In the genomic region with DNA sequence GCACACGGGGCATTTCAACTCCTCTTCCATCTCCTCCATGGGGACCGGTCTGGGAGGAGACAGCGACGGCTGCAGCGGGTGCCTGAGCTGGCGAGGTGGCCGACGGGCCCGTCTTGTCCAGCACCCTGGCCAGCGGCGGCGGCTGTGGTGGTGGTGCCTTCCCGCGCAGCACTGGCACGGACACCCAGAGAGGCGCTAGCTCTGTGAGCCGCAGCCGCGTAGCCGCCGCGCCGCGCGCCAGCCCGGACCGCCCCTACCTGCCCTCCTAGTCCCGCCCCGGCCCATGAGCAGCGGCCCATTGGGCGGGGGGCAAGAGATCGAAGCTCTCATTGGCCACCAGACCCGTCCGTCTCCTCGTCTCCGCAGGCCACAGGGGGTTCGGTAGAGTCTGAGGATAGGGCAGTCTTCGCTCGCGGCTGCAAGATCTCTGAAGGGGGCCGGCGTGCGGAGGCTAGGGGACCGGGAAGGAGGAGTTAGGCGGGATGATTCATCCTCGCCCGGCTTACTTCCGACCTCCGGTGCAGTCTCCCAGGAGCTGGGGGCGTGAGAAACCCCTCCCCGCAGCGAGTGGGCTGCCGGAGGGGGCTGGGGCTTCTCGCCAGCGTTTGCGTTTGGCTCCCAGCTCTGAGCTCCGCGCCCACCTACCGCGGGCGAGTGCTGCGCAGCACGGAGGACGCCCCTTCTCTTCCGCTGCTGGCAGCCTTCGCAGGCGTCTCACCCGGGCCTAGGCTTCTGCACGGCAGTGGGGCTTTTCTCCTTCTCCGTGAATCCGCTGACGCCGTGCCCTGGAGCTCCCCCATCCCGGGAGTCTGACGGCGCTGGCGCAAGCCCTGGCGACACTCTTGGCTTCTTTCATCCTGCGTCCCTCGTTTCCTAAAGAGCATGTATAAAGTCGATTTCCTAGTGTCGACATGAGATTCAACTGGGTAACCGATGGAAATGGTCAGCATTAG, we compare ENCODE assay signal across 8 cellular contexts. TPM values are rescaled to one million over a fixed set of nuclear protein-coding genes. Genes with fewer than 3 reads are reported as not detected.
DNase-seq lines count a peak whose midpoint lies in the region; ATAC-seq, FAIRE-seq and TF ChIP-seq lines count a peak whose summit lies in the region.

Gene TRIM9 (minus strand): TSS at position 205 of the 953 bp plus-strand sequence. CDS start 166 bp downstream, at position 39.

- TF ChIP-seq EP300 in HepG2 (IDR thresholded peaks at IDR 0.05; ENCODE audit: low read depth in 2 of 2, low read length in 2 of 2) (no peak), HepG2 (CRISPR knock-in tag; IDR thresholded peaks at IDR 0.05; ENCODE audit: borderline replicate concordance) (no peak)

- no peaks in the 10 kb centered on the region for H3K9me3 ChIP-seq in HepG2 (ENCODE audit: low read length)

- POLR2A ChIA-PET in BJ (lab: Charles Lee): interaction anchor here (0.6 to 1.1 kb wide), 2 partner anchors 9 to 535 kb away, joined by 3 to 4 read pairs; partner anchors contain the start of gene ATL1
- POLR2A ChIA-PET in HepG2 (lab: Yijun Ruan, JAX): interaction anchor here (0.6 to 1.0 kb wide), 2 partner anchors 151 to 783 kb away, joined by 3 read pairs; partner anchors contain the start of genes DMAC2L and PYGL

- TF ChIP-seq POLR2A in HepG2 (IDR thresholded peaks at IDR 0.05; ENCODE audit: insufficient read depth in 1 of 2, low read depth in 2 of 2, low read length in 2 of 2): no peak

- H3K27me3 ChIP-seq in BJ (ENCODE audit: control insufficient read depth, insufficient read depth, low read length): peaks cover 24% of the 10 kb centered on the region
- no peaks in the 10 kb centered on the region for H3K27me3 ChIP-seq in dorsolateral prefrontal cortex
- peaks cover 0 to 12% of the 10 kb centered on the region in 2 experiments; a peak in 3 of 5 replicates for H3K27me3 ChIP-seq in HepG2 (ENCODE audit: control insufficient read depth in 1 of 2, insufficient read depth in 2 of 2, low read length in 2 of 2)

- intact Hi-C loops in dorsolateral prefrontal cortex (cut with DNase I) (loop anchor here (1.0 to 10.0 kb wide), 8 partner anchors 73 to 230 kb away; no protein-coding TSS in a partner anchor), HepG2 (cut with micrococcal nuclease; ENCODE audit: unreplicated experiment) (loop anchor here (10.0 kb wide), 1 partner anchor 140 kb away; no protein-coding TSS in a partner anchor)

- no peaks in the 10 kb centered on the region for H4K20me1 ChIP-seq in HepG2 (ENCODE audit: insufficient read depth, low read length)

- in situ Hi-C loops in HepG2 (cut with HindIII; ENCODE audit: extremely low pct_ligation_motif_present, low pct_unique_long_range_greater_than_20kb): no loop called here

- CTCF ChIA-PET in BJ (lab: Yijun Ruan, JAX) (interaction anchor here (1.1 to 1.7 kb wide), 2 partner anchors 11 to 141 kb away, joined by 3 to 4 read pairs; no protein-coding TSS in a partner anchor), HepG2 (lab: Yijun Ruan, JAX; ENCODE audit: low intra/inter-chr PET ratio, low total read pairs) (no interaction called here)

- H3K4me2 ChIP-seq in HepG2 (ENCODE audit: low read depth, low read length): peak within 1 kb of the TSS; percentile 85

- 0 out of 2 replicates have a peak, but pooled peaks have one; percentile 28 for TF ChIP-seq RAD21 in HepG2 (CRISPR knock-in tag; IDR thresholded peaks at IDR 0.05)

- 0 out of 2 replicates have a peak within 1 kb of the TSS, but pooled peaks have one; percentile 7 for H3K9ac ChIP-seq in HepG2 (ENCODE audit: insufficient read depth, low read depth, low read length)

- 19% methylated on average over 3 of the region's 83 CpGs for WGBS in HepG2 (ENCODE audit: low lambda C conversion rate)

- no peaks in the 10 kb centered on the region for H3K79me2 ChIP-seq in HepG2 (ENCODE audit: insufficient read depth, low read length)

- H3K36me3 ChIP-seq in BJ (ENCODE audit: control insufficient read depth, insufficient read depth, low read length) (no peaks in the 10 kb centered on the region), HepG2 (replicated peaks in 1 of 2; ENCODE audit: control insufficient read depth in 1 of 2, insufficient read depth in 2 of 2, low read length in 2 of 2) (no peaks in the 10 kb centered on the region)

- no peak within 1 kb of the TSS for H2AFZ ChIP-seq in HepG2 (ENCODE audit: low read length)

- H3K4me3 ChIP-seq in BJ (ENCODE audit: low read depth, low read length) (peak within 1 kb of the TSS; percentile 61), dorsolateral prefrontal cortex (peak within 1 kb of the TSS; percentile 57 to 98 (median 85)), HepG2 (replicated peaks in 1 of 3; ENCODE audit: insufficient read depth in 1 of 3, low read depth in 2 of 3, low read length in 3 of 3) (peak within 1 kb of the TSS; percentile 54 to 78 (median 63))

- no peak for TF ChIP-seq CTCF in BJ (IDR thresholded peaks at IDR 0.05; ENCODE audit: insufficient read depth, low read depth, low read length)
- peak in 28 of 56 donors; percentile 5 to 48 (median 22) for TF ChIP-seq CTCF in dorsolateral prefrontal cortex (IDR thresholded peaks at IDR 0.05 in 54 of 56, conservative IDR thresholded peaks at IDR 0.05 in 2 of 56; ENCODE audit: low read depth in 1 of 56, partially characterized antibody in 56 of 56)
- peak; percentile 12; the same call in 1 of the 2 replicates for TF ChIP-seq CTCF in HepG2 (CRISPR knock-in tag; IDR thresholded peaks at IDR 0.05)

- BruUV-seq in HepG2 (replicated peaks; lab: Mats Ljungman, UMichigan): no TSS peak

- ATAC-seq in GM19438 (IDR thresholded peaks at IDR 0.05; ENCODE audit: low read depth, unreplicated experiment) (peak; percentile 99), HG03565 (IDR thresholded peaks at IDR 0.05; ENCODE audit: unreplicated experiment) (peak; percentile 97), HepG2 (peak; percentile 98)

- H3K27ac ChIP-seq in dorsolateral prefrontal cortex (peak within 1 kb of the TSS; percentile 92 to 100 (median 99)), HepG2 (ENCODE audit: extremely low read length, insufficient read depth, low read length) (no peak within 1 kb of the TSS)

- peak; percentile 43 for FAIRE-seq in HepG2 (lab: Jason Lieb, UNC)

- H3K4me1 ChIP-seq in HepG2 (ENCODE audit: insufficient read depth, low read length): peaks cover 7% of the 10 kb centered on the region

- DNase-seq in BJ (ENCODE audit: low read depth) (peak; percentile 44), NCI-H748 (lab: John Stamatoyannopoulos, UW; ENCODE audit: unreplicated experiment) (peak; percentile 99), dorsolateral prefrontal cortex (peak; percentile 96 to 100 (median 99)), HepG2 (ENCODE audit: low spot score) (peak; percentile 81)
- DNase-seq in activated CD4-positive, alpha-beta T cell treated with anti-CD3 and anti-CD28 coated beads, Interleukin-2, amount 50 U/mL, for 48 hours: peak; percentile 92 to 94
- peak; percentile 83 for DNase-seq in stimulated activated CD4-positive, alpha-beta T cell treated with anti-CD3 and anti-CD28 coated beads, Interleukin-2, amount 100 ng/mL, for 4 hours (ENCODE audit: low read depth)

TF ChIP-seq in HepG2, 621 proteins besides CTCF, POLR2A, EP300 and RAD21 (continues in another document):
- TF ChIP-seq, protein P1, sequence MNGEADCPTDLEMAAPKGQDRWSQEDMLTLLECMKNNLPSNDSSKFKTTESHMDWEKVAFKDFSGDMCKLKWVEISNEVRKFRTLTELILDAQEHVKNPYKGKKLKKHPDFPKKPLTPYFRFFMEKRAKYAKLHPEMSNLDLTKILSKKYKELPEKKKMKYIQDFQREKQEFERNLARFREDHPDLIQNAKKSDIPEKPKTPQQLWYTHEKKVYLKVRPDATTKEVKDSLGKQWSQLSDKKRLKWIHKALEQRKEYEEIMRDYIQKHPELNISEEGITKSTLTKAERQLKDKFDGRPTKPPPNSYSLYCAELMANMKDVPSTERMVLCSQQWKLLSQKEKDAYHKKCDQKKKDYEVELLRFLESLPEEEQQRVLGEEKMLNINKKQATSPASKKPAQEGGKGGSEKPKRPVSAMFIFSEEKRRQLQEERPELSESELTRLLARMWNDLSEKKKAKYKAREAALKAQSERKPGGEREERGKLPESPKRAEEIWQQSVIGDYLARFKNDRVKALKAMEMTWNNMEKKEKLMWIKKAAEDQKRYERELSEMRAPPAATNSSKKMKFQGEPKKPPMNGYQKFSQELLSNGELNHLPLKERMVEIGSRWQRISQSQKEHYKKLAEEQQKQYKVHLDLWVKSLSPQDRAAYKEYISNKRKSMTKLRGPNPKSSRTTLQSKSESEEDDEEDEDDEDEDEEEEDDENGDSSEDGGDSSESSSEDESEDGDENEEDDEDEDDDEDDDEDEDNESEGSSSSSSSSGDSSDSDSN (CRISPR knock-in tag; IDR thresholded peaks at IDR 0.05): peak; percentile 68; the same call in 1 of the 2 replicates
- TF ChIP-seq FOXO1 (CRISPR knock-in tag; IDR thresholded peaks at IDR 0.05): no peak

RNA-seq across cellular contexts. Expression of gene TRIM9, which starts in this region (rescaled TPM):
- polyA plus RNA-seq in BJ (2011; rRNA removed) (0.02 TPM in 2 replicates), HepG2 (2011; rRNA removed) (0.07 and 0.34 TPM in 2 replicates)
- polyA minus RNA-seq in BJ (2011; rRNA and poly(A)+ RNA removed): 0.05 and 0.98 TPM in 2 replicates
- total RNA-seq in dorsolateral prefrontal cortex (100 to 1,000 TPM; 145 to 347 (median 241) TPM), HepG2 (2016; rRNA removed; fragmentation: Illumina TruSeq; extraction: Trizol) (0.04 TPM in 1 of 2 replicates, not detected in the other)
- not detected in 2 replicates for total RNA-seq in HepG2 (2016; cell fraction: cytosol; rRNA removed; fragmentation: Illumina TruSeq; extraction: Trizol; ENCODE audit: low read depth)
- 0.04 TPM in 1 of 2 replicates, not detected in the other for total RNA-seq in HepG2 (2016; cell fraction: insoluble cytoplasmic fraction; rRNA removed; fragmentation: Illumina TruSeq; extraction: Trizol)
- total RNA-seq in HepG2 (2016; cell fraction: membrane; rRNA removed; fragmentation: Illumina TruSeq; extraction: Trizol): 0.06 TPM in 1 of 2 replicates, not detected in the other
- total RNA-seq in HepG2 (2016; cell fraction: nucleus; rRNA removed; fragmentation: Illumina TruSeq; extraction: Trizol): 0.09 TPM in 1 of 2 replicates, not detected in the other
- 0.17 and 0.21 TPM in 2 replicates for polyA plus RNA-seq in HepG2 (2011; cell fraction: cytosol; rRNA removed)
- 0.21 and 0.38 TPM in 2 replicates for polyA plus RNA-seq in HepG2 (2011; cell fraction: nucleus; rRNA removed)
- 0.05 and 0.07 TPM in 2 replicates for polyA plus RNA-seq in HepG2 (2012)
- polyA plus RNA-seq in HepG2 (2016; cell fraction: cytosol; fragmentation: Illumina TruSeq; extraction: Trizol; ENCODE audit: low read depth): not detected in 2 replicates
- polyA plus RNA-seq in HepG2 (2016; cell fraction: insoluble cytoplasmic fraction; fragmentation: Illumina TruSeq; extraction: Trizol; ENCODE audit: low read depth): not detected in 2 replicates
- not detected in 2 replicates for polyA plus RNA-seq in HepG2 (2016; cell fraction: membrane; fragmentation: Illumina TruSeq; extraction: Trizol; ENCODE audit: low read depth)
- polyA plus RNA-seq in HepG2 (2016; cell fraction: nucleus; fragmentation: Illumina TruSeq; extraction: Trizol; ENCODE audit: insufficient read depth, low read depth): 0.15 TPM in 1 of 2 replicates, not detected in the other
- polyA minus RNA-seq in HepG2 (2011; rRNA and poly(A)+ RNA removed; ENCODE audit: low replicate concordance): 0.05 and 0.74 TPM in 2 replicates
- not detected in 2 replicates for polyA minus RNA-seq in HepG2 (2011; cell fraction: cytosol; rRNA and poly(A)+ RNA removed)
- polyA minus RNA-seq in HepG2 (2011; cell fraction: nucleus; rRNA and poly(A)+ RNA removed): 0.13 and 0.50 TPM in 2 replicates

Comparison
In these comparisons a context has a peak if more than half of its experiments do, and no peak if none do; other contexts are left out.
1. RNA of gene TRIM9 (total RNA-seq): 145 to 347 TPM in dorsolateral prefrontal cortex; 0.04 to 0.09 TPM in HepG2; every median in the first group is over 100 times any median in the second.
2. Peak in DNase-seq and H3K4me3 ChIP-seq in BJ; RNA of the gene not detected or under 1 TPM.
3. Peak in DNase-seq, ATAC-seq, H3K4me3 ChIP-seq, H3K9ac ChIP-seq and H3K4me2 ChIP-seq in HepG2; RNA of the gene not detected or under 1 TPM.
4. DNase-seq: peak in every context shown above with its lines; median percentile 99 in NCI-H748; 99 in dorsolateral prefrontal cortex; 93 in activated CD4-positive, alpha-beta T cell treated with anti-CD3 and anti-CD28 coated beads, Interleukin-2, amount 50 U/mL, for 48 hours; 83 in stimulated activated CD4-positive, alpha-beta T cell treated with anti-CD3 and anti-CD28 coated beads, Interleukin-2, amount 100 ng/mL, for 4 hours; 81 in HepG2; 44 in BJ.
5. Peak in every context shown above with its lines, with median percentiles within 50 percentile points of each other: H3K4me3 ChIP-seq and ATAC-seq.